28 cellular contexts compared by ENCODE assay signal in the genomic region with DNA sequence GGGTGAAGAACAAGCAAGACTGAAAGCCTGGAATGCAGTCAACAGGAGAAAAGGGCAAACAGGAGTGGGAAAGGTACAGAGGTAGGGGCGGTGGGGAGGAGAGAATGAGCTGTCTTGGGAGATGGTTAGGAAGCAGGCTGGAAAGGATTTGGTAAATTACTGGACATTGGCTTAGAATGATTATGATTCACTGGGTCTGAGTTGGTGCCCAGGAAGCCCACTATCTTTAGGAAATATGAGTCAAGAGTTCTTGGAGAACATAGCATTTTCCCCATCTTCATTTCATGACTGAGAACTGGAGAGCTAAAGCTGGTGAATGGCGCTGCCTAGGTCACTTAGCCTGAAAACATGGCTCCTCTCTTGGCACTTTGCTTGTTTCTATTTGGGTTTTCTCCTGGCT.
DNase-seq lines count a peak whose midpoint lies in the region; ATAC-seq and TF ChIP-seq lines count a peak whose summit lies in the region.
"Had no signal": no experiment of that assay in that cellular context is flagged by ENCODE, and none has a peak within 500 bp of the region (broad histone marks: within the 10 kb centered on the region; RNA-seq: fewer than 3 reads in every experiment).

No MANE protein-coding gene starts in this region.

- ATAC-seq in left cardiac atrium (peak; percentile 47 to 93), left ventricle myocardium superior (no peak), RWPE2 (ENCODE audit: low read depth) (0 out of 3 replicates have a peak, but pooled peaks have one; percentile 17)
- ATAC-seq: activated CD8-positive, alpha-beta T cell treated with anti-CD3 and anti-CD28 coated beads, Interleukin-2, amount 10 ng/mL, durations not matched to agents 7 days and 5 days; activated naive CD4-positive, alpha-beta T cell treated with anti-CD3 and anti-CD28 coated beads, Interleukin-2, amount 50 U/mL, for 72 hours; CD8-positive, alpha-beta T cell; mucosa of descending colon; stimulated activated effector memory CD8-positive, alpha-beta T cell treated with anti-CD3 and anti-CD28 coated beads, Interleukin-12 subunit alpha, Interleukin-12 subunit beta, amount 100 ng/mL, for 72 hours had no signal

- no peaks in the 10 kb centered on the region for H3K4me1 ChIP-seq in RWPE2 (ENCODE audit: insufficient read depth, poor library complexity, severe bottlenecking)
- H3K4me1 ChIP-seq: left ventricle myocardium inferior, neural progenitor cell, SJSA1, tibial nerve had no signal

- DNase-seq in left cardiac atrium (no peak), left ventricle myocardium superior (no peak), RWPE2 (ENCODE audit: low spot score) (no peak), fibroblast of mammary gland (ENCODE audit: low read depth) (peak; percentile 89), iPS-NIHi7 (ENCODE audit: extremely low spot score) (no peak), KG1 (lab: John Stamatoyannopoulos, UW) (no peak), COLO668 (lab: John Stamatoyannopoulos, UW; ENCODE audit: unreplicated experiment) (no peak)
- no peak for DNase-seq in activated CD8-positive, alpha-beta memory T cell treated with anti-CD3 and anti-CD28 coated beads, Interleukin-2, amount 50 U/mL, for 4 hours
- DNase-seq: ACHN; activated CD8-positive, alpha-beta T cell treated with anti-CD3 and anti-CD28 coated beads, Interleukin-2, amount 10 ng/mL, durations not matched to agents 7 days and 5 days; CD8-positive, alpha-beta T cell; cerebellar nuclear complex; DND-41; effector memory CD4-positive, alpha-beta T cell; foreskin melanocyte; H7; left ventricle myocardium inferior; mucosa of descending colon; NCI-H1105 treated with DMSO at 0.1 percent for 48 hours; NCI-H2107; NCI-H526 treated with DMSO at 0.1 percent for 48 hours had no signal

- no peak overlapping the region for H3K27ac ChIP-seq in RWPE2 (ENCODE audit: poor library complexity, severe bottlenecking)
- H3K27ac ChIP-seq: HL-60, KMS-11, left ventricle myocardium inferior, neural progenitor cell, SJSA1, tibial nerve had no signal

- H3K9me3 ChIP-seq in RWPE2 (ENCODE audit: severe bottlenecking), result no peaks in the 10 kb centered on the region
- H3K9me3 ChIP-seq: left ventricle myocardium inferior, mucosa of descending colon, SJSA1, tibial nerve had no signal

- no peak overlapping the region for H3K4me3 ChIP-seq in RWPE2 (ENCODE audit: severe bottlenecking)
- H3K4me3 ChIP-seq in fibroblast of mammary gland (ENCODE audit: control insufficient read depth, low read depth, low read length), result no peak overlapping the region
- H3K4me3 ChIP-seq: left ventricle myocardium inferior, mucosa of descending colon, neural progenitor cell, SJSA1, tibial nerve had no signal

- intact Hi-C loops in left cardiac atrium (cut with DNase I) (no loop called here), left ventricle myocardium superior (cut with micrococcal nuclease) (no loop called here)

- TF ChIP-seq CTCF in RWPE2 (IDR thresholded peaks at IDR 0.05; ENCODE audit: poor library complexity, severe bottlenecking), result no peak
- TF ChIP-seq CTCF in fibroblast of mammary gland (conservative IDR thresholded peaks at IDR 0.05; ENCODE audit: control insufficient read depth, insufficient read depth, low read depth, low read length), result no peak

- H3K27me3 ChIP-seq in RWPE2 (ENCODE audit: insufficient read depth, poor library complexity, severe bottlenecking), result no peaks in the 10 kb centered on the region
- H3K27me3 ChIP-seq: neural progenitor cell, SJSA1, tibial nerve had no signal

- no peaks in the 10 kb centered on the region for H3K36me3 ChIP-seq in RWPE2 (ENCODE audit: low read depth)
- H3K36me3 ChIP-seq: left ventricle myocardium inferior, neural progenitor cell, SJSA1, tibial nerve had no signal
